1 cellular context compared by ENCODE assay signal in genomic region chr11:93536346-93536871, GRCh38.
A peak's percentile ranks its signal among the peaks of the same experiment; 100 is the strongest.
TF ChIP-seq lines count a peak whose summit lies in the region.

No MANE protein-coding gene starts in this region.

TF ChIP-seq in K562, 482 proteins besides CTCF, POLR2A, EP300 and RAD21 (continued from another document):
- TF ChIP-seq, protein P1, sequence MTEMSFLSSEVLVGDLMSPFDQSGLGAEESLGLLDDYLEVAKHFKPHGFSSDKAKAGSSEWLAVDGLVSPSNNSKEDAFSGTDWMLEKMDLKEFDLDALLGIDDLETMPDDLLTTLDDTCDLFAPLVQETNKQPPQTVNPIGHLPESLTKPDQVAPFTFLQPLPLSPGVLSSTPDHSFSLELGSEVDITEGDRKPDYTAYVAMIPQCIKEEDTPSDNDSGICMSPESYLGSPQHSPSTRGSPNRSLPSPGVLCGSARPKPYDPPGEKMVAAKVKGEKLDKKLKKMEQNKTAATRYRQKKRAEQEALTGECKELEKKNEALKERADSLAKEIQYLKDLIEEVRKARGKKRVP (CRISPR knock-in tag; IDR thresholded peaks at IDR 0.05): peak; percentile 27; the same call in 1 of the 2 replicates
- TF ChIP-seq ZNF41 (CRISPR knock-in tag; conservative IDR thresholded peaks at IDR 0.05) (no peak), CEBPG (CRISPR knock-in tag; IDR thresholded peaks at IDR 0.05) (no peak), CEBPG (tag; conservative IDR thresholded peaks at IDR 0.05 in 1 of 2, IDR thresholded peaks at IDR 0.05 in 1 of 2) (peak; percentile 67 to 87), IRF9 (tag; IDR thresholded peaks at IDR 0.05) (0 out of 2 replicates have a peak, but pooled peaks have one; percentile 41)
- TF ChIP-seq, protein P2, sequence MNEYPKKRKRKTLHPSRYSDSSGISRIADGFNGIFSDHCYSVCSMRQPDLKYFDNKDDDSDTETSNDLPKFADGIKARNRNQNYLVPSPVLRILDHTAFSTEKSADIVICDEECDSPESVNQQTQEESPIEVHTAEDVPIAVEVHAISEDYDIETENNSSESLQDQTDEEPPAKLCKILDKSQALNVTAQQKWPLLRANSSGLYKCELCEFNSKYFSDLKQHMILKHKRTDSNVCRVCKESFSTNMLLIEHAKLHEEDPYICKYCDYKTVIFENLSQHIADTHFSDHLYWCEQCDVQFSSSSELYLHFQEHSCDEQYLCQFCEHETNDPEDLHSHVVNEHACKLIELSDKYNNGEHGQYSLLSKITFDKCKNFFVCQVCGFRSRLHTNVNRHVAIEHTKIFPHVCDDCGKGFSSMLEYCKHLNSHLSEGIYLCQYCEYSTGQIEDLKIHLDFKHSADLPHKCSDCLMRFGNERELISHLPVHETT (CRISPR knock-in tag; conservative IDR thresholded peaks at IDR 0.05 in 1 of 2, IDR thresholded peaks at IDR 0.05 in 1 of 2): no peak
